24 cellular contexts compared by ENCODE assay signal in genomic region chr1:167995038-167995437, GRCh38.
"Had no signal": no experiment of that assay in that cellular context is flagged by ENCODE, and none has a peak within 500 bp of the region (broad histone marks: within the 10 kb centered on the region; RNA-seq: fewer than 3 reads in every experiment).

No MANE protein-coding gene starts in this region.

- ATAC-seq: left colon had no signal

- DNase-seq: activated CD4-positive, alpha-beta T cell treated with anti-CD3 and anti-CD28 coated beads, Interleukin-2, amount 50 U/mL, for 1 hour; activated CD4-positive, CD25-positive, alpha-beta regulatory T cell treated with anti-CD3 and anti-CD28 coated beads, Interleukin-2, amount 50 U/mL, for 72 hours; activated CD8-positive, alpha-beta memory T cell treated with anti-CD3 and anti-CD28 coated beads for 24 hours; activated CD8-positive, alpha-beta memory T cell treated with anti-CD3 and anti-CD28 coated beads, Interleukin-2, amount 50 U/mL, for 48 hours; activated effector memory CD4-positive, alpha-beta T cell treated with Interleukin-2 at 50 U/mL for 16 hours; activated naive CD4-positive, alpha-beta T cell treated with anti-CD3 and anti-CD28 coated beads, Interleukin-2, amount 50 U/mL, for 16 hours; activated T-cell treated with anti-CD3 and anti-CD28 coated beads, Interleukin-2, amount 50 U/mL, for 48 hours; aorta; brain microvascular endothelial cell; hippocampal formation; islet precursor cell; left colon; mammary epithelial cell; midbrain; nucleus accumbens; posterior cingulate gyrus; small intestine; stimulated activated CD4-positive, alpha-beta T cell treated with anti-CD3 and anti-CD28 coated beads, Interleukin-4, amount 100 ng/mL, for 1 hour; SW 1271; T-helper 2 cell; upper lobe of left lung had no signal

- H3K27ac ChIP-seq: brain microvascular endothelial cell, coronary artery, thoracic aorta, upper lobe of left lung, VCaP had no signal

- H3K27me3 ChIP-seq: brain microvascular endothelial cell, upper lobe of left lung had no signal

- H3K4me3 ChIP-seq: coronary artery, thoracic aorta, upper lobe of left lung had no signal

- H3K9me3 ChIP-seq: thoracic aorta, upper lobe of left lung had no signal
